In genomic region chr1:43557744-43558245, GRCh38 we compare ENCODE assay signal across 10 cellular contexts. TPM values are rescaled to one million over a fixed set of nuclear protein-coding genes. Genes with fewer than 3 reads are reported as not detected.
A peak's percentile ranks its signal among the peaks of the same experiment; 100 is the strongest.
DNase-seq lines count a peak whose midpoint lies in the region; ATAC-seq, FAIRE-seq and TF ChIP-seq lines count a peak whose summit lies in the region.
"Had no signal": no experiment of that assay in that cellular context is flagged by ENCODE, and none has a peak within 500 bp of the region (broad histone marks: within the 10 kb centered on the region; RNA-seq: fewer than 3 reads in every experiment).

No MANE protein-coding gene starts in this region.

- no peaks in the 10 kb centered on the region for H3K9me3 Mint-ChIP-seq in MCF 10A (ENCODE audit: unreplicated experiment)
- H3K9me3 Mint-ChIP-seq: activated naive CD4-positive, alpha-beta T cell treated with anti-CD3 and anti-CD28 coated beads, Interleukin-2, amount 10 ng/mL, durations not matched to agents 7 days and 5 days had no signal

- no peaks in the 10 kb centered on the region for H3K27me3 Mint-ChIP-seq in MCF 10A (ENCODE audit: insufficient read depth, unreplicated experiment)

- TF ChIP-seq RAD21 in K562 (CRISPR knock-in tag; conservative IDR thresholded peaks at IDR 0.05 in 1 of 2, IDR thresholded peaks at IDR 0.05 in 1 of 2) = no peak

- H4K20me1 ChIP-seq in K562 (replicated peaks; ENCODE audit: control insufficient read depth, insufficient read depth, low read length) = peaks cover 28% of the 10 kb centered on the region

- BruUV-seq in K562 (replicated peaks; lab: Mats Ljungman, UMichigan) (no TSS peak), MCF 10A (replicated peaks; lab: Mats Ljungman, UMichigan) (no TSS peak)

- no peak for TF ChIP-seq EP300 in K562 (IDR thresholded peaks at IDR 0.05; ENCODE audit: low read length)

- no peak for TF ChIP-seq CTCF in K562 (IDR thresholded peaks at IDR 0.05 in 2 of 3, conservative IDR thresholded peaks at IDR 0.05 in 1 of 3; ENCODE audit: insufficient read depth in 2 of 3, low read depth in 1 of 3, low read length in 3 of 3)
- no peak for TF ChIP-seq CTCF in MCF 10A (IDR thresholded peaks at IDR 0.05; ENCODE audit: unreplicated experiment)

- POLR2A ChIA-PET in K562 (lab: Yijun Ruan, JAX) = interaction anchor here (0.6 kb wide), 1 partner anchor 1995 kb away, joined by 3 read pairs; no protein-coding TSS in a partner anchor
- POLR2A ChIA-PET in MCF 10A (lab: Yijun Ruan, JAX) = interaction anchor here (0.9 kb wide), 1 partner anchor 113 kb away, joined by 4 read pairs; no protein-coding TSS in a partner anchor

- intact Hi-C loops in K562 (cut with micrococcal nuclease) = no loop called here
- intact Hi-C loops in left colon (cut with DNase I, micrococcal nuclease) = no loop called here
- intact Hi-C loops in MCF 10A (cut with micrococcal nuclease) = no loop called here

- DNase-seq in LoVo (ENCODE audit: low spot score) = peak; percentile 53
- peak; percentile 30 to 70 (median 62) for DNase-seq in K562 (ENCODE audit: extremely low read depth in 1 of 4, low spot score in 3 of 4)
- peak; percentile 78 to 91 for DNase-seq in left colon
- no peak for DNase-seq in COR-L47 (lab: John Stamatoyannopoulos, UW)
- no peak for DNase-seq in SHP77 (lab: John Stamatoyannopoulos, UW)
- no peak for DNase-seq in MCF 10A (ENCODE audit: unreplicated experiment)
- no peak for DNase-seq in stimulated activated CD4-positive, alpha-beta T cell treated with anti-CD3 and anti-CD28 coated beads, Interleukin-2, amount 100 ng/mL, for 48 hours
- DNase-seq: activated naive CD4-positive, alpha-beta T cell treated with anti-CD3 and anti-CD28 coated beads, Interleukin-2, amount 10 ng/mL, durations not matched to agents 7 days and 5 days had no signal

- CTCF ChIA-PET in K562 (lab: Yijun Ruan, JAX; ENCODE audit: low intra/inter-chr PET ratio) (no interaction called here), MCF 10A (lab: Yijun Ruan, JAX) (no interaction called here)

- 28% methylated on average over 5 of the region's 9 CpGs for WGBS in K562 (ENCODE audit: insufficient coverage, low coverage, missing lambda C conversion rate)

- no peaks in the 10 kb centered on the region for H3K4me1 Mint-ChIP-seq in MCF 10A (ENCODE audit: insufficient read depth, unreplicated experiment)
- H3K4me1 Mint-ChIP-seq: activated naive CD4-positive, alpha-beta T cell treated with anti-CD3 and anti-CD28 coated beads, Interleukin-2, amount 10 ng/mL, durations not matched to agents 7 days and 5 days had no signal

- in situ Hi-C loops in K562 (cut with MboI) = no loop called here

- no peak overlapping the region for H3K4me3 ChIP-seq in K562

- ATAC-seq in K562 (peak; percentile 61), left colon (peak; percentile 79)

- FAIRE-seq in K562 (lab: Jason Lieb, UNC) = no peak
- FAIRE-seq: G401.6 had no signal

- no peak overlapping the region for H3K4me2 ChIP-seq in K562 (ENCODE audit: insufficient read depth, low read length)

- H3K36me3 Mint-ChIP-seq in MCF 10A (ENCODE audit: insufficient read depth, unreplicated experiment) = peaks cover 25% of the 10 kb centered on the region
- H3K36me3 Mint-ChIP-seq: activated naive CD4-positive, alpha-beta T cell treated with anti-CD3 and anti-CD28 coated beads, Interleukin-2, amount 10 ng/mL, durations not matched to agents 7 days and 5 days had no signal

- H3K79me2 ChIP-seq in K562 (ENCODE audit: control insufficient read depth, insufficient read depth, low read length) = no peaks in the 10 kb centered on the region

- H3K27ac ChIP-seq in K562 (ENCODE audit: extremely low read depth, low read depth, low read length) (no peak overlapping the region), temporal lobe (ENCODE audit: low read depth, low read length) (peak overlapping the region; percentile 80)

- no peaks in the 10 kb centered on the region for H3K36me3 ChIP-seq in K562 (ENCODE audit: control insufficient read depth, insufficient read depth, low read length)

- no peak overlapping the region for H3K9ac ChIP-seq in K562 (ENCODE audit: insufficient read depth in 1 of 2, low read depth in 2 of 2, low read length in 2 of 2)

- H3K27ac Mint-ChIP-seq in MCF 10A (ENCODE audit: low read depth, unreplicated experiment) = no peak overlapping the region
- H3K27ac Mint-ChIP-seq: activated naive CD4-positive, alpha-beta T cell treated with anti-CD3 and anti-CD28 coated beads, Interleukin-2, amount 10 ng/mL, durations not matched to agents 7 days and 5 days had no signal

- no peak for TF ChIP-seq POLR2A in K562 (conservative IDR thresholded peaks at IDR 0.05)

- 0 out of 2 replicates have a peak overlapping the region, but pooled peaks have one; percentile 33 for H2AFZ ChIP-seq in K562 (ENCODE audit: low read depth, low read length)

- peaks cover 8% of the 10 kb centered on the region for H3K9me1 ChIP-seq in K562 (ENCODE audit: control insufficient read depth, insufficient read depth, low read length)

- peaks cover 0 to 10% of the 10 kb centered on the region in 2 experiments; a peak in 1 of 5 replicates for H3K4me1 ChIP-seq in K562 (replicated peaks in 1 of 2; ENCODE audit: control insufficient read depth in 2 of 2, insufficient read depth in 2 of 2, low read length in 2 of 2)

- H3K27me3 ChIP-seq in K562 (ENCODE audit: control insufficient read depth in 2 of 2, insufficient read depth in 2 of 2, low read length in 2 of 2) = peaks cover 12 to 60% of the 10 kb centered on the region in 2 experiments; a peak in 4 of 5 replicates

- H3K4me3 Mint-ChIP-seq in MCF 10A (ENCODE audit: unreplicated experiment) = no peak overlapping the region
- H3K4me3 Mint-ChIP-seq: activated naive CD4-positive, alpha-beta T cell treated with anti-CD3 and anti-CD28 coated beads, Interleukin-2, amount 10 ng/mL, durations not matched to agents 7 days and 5 days had no signal

- no peaks in the 10 kb centered on the region for H3K9me3 ChIP-seq in K562 (replicated peaks; ENCODE audit: control insufficient read depth, insufficient read depth, low read depth, low read length)

TF ChIP-seq in K562, 482 proteins besides CTCF, POLR2A, EP300 and RAD21 (continues in another document):
- no peak for TF ChIP-seq MTA3 (IDR thresholded peaks at IDR 0.05; ENCODE audit: borderline replicate concordance)
- no peak for TF ChIP-seq DEAF1 (CRISPR knock-in tag; IDR thresholded peaks at IDR 0.05)
- TF ChIP-seq, protein P1, sequence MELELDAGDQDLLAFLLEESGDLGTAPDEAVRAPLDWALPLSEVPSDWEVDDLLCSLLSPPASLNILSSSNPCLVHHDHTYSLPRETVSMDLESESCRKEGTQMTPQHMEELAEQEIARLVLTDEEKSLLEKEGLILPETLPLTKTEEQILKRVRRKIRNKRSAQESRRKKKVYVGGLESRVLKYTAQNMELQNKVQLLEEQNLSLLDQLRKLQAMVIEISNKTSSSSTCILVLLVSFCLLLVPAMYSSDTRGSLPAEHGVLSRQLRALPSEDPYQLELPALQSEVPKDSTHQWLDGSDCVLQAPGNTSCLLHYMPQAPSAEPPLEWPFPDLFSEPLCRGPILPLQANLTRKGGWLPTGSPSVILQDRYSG (tag; conservative IDR thresholded peaks at IDR 0.05; ENCODE audit: low read depth) = no peak
- TF ChIP-seq, protein P2, sequence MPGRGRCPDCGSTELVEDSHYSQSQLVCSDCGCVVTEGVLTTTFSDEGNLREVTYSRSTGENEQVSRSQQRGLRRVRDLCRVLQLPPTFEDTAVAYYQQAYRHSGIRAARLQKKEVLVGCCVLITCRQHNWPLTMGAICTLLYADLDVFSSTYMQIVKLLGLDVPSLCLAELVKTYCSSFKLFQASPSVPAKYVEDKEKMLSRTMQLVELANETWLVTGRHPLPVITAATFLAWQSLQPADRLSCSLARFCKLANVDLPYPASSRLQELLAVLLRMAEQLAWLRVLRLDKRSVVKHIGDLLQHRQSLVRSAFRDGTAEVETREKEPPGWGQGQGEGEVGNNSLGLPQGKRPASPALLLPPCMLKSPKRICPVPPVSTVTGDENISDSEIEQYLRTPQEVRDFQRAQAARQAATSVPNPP (IDR thresholded peaks at IDR 0.05; ENCODE audit: borderline replicate concordance, insufficient read depth, insufficient read length) = no peak
- TF ChIP-seq ARNT (IDR thresholded peaks at IDR 0.05) = no peak
- no peak for TF ChIP-seq KLF1 (tag; IDR thresholded peaks at IDR 0.05)
- TF ChIP-seq PRMT5 (CRISPR knock-in tag; IDR thresholded peaks at IDR 0.05) = no peak
- TF ChIP-seq CXXC5 (CRISPR knock-in tag; IDR thresholded peaks at IDR 0.05) = no peak
- no peak for TF ChIP-seq DIDO1 (tag; IDR thresholded peaks at IDR 0.05; ENCODE audit: low read depth)
- TF ChIP-seq GTF2A2 (tag; IDR thresholded peaks at IDR 0.05) = no peak

RNA-seq across cellular contexts. Expression of gene PTPRF, which starts 27.1 kb away (rescaled TPM):
- 17.5 and 46.4 TPM in 2 replicates for total RNA-seq in K562 (2011; cell fraction: chromatin; rRNA removed; ENCODE audit: low replicate concordance)
- total RNA-seq in K562 (2011; cell fraction: nucleolus; rRNA removed) = 18.8 and 22.8 TPM in 2 replicates
- 14.9 and 27.1 TPM in 2 replicates for total RNA-seq in K562 (2011; cell fraction: nucleoplasm; rRNA removed)
- total RNA-seq in K562 (2014; rRNA removed) (1.1 and 1.5 TPM in 2 replicates), K562 (2014; rRNA removed; fragmentation: Illumina TruSeq; extraction: Trizol) (0.41 and 1.1 TPM in 2 replicates), K562 (2015; rRNA removed; fragmentation: Illumina TruSeq; extraction: Trizol) (0.08 and 0.51 TPM in 2 replicates), K562 (2021) (3.3 and 4.2 TPM in 2 replicates), left colon (100 to 1,000 TPM; 514 to 671 TPM), temporal lobe (60.7 TPM), MCF 10A (2022) (67.2 and 87.1 TPM in 2 replicates)
- polyA plus RNA-seq in K562 (2011; rRNA removed) (4.3 and 12.0 TPM in 2 replicates), K562 (2014; fragmentation: Illumina TruSeq; extraction: Trizol) (1.1 and 1.4 TPM in 2 replicates), K562 (2014; fragmentation: Nextera tagmentation; extraction: Ambion mirVana) (under 1 TPM; 0.13 to 0.20 TPM), K562 (2014; rRNA removed) (0.90 and 1.2 TPM in 2 replicates)
- polyA plus RNA-seq in K562 (2011; cell fraction: cytosol; rRNA removed) = 5.1 and 6.0 TPM in 2 replicates
- polyA plus RNA-seq in K562 (2011; cell fraction: nucleus; rRNA removed) = 13.9 and 24.1 TPM in 2 replicates
- 0.86 and 1.5 TPM in 2 replicates for polyA plus RNA-seq in K562 (2012)
- 8.6 and 12.7 TPM in 2 replicates for polyA minus RNA-seq in K562 (2011; rRNA and poly(A)+ RNA removed)
- polyA minus RNA-seq in K562 (2011; cell fraction: cytosol; rRNA and poly(A)+ RNA removed) = 5.7 and 22.0 TPM in 2 replicates
- polyA minus RNA-seq in K562 (2011; cell fraction: nucleus; rRNA and poly(A)+ RNA removed) = 5.0 and 8.4 TPM in 2 replicates

Comparison
In these comparisons a context has a peak if more than half of its experiments do, and no peak if none do; other contexts are left out.
1. DNase-seq: peak in LoVo (single experiment), K562 (4 of 4) and left colon (2 of 2); none in COR-L47 (single experiment), SHP77 (0 of 2), MCF 10A (single experiment) and stimulated activated CD4-positive, alpha-beta T cell treated with anti-CD3 and anti-CD28 coated beads, Interleukin-2, amount 100 ng/mL, for 48 hours (0 of 2).